Comparison of ENCODE assay signal across 15 cellular contexts in genomic region chr12:14850929-14851663, GRCh38. TPM values are rescaled to one million over a fixed set of nuclear protein-coding genes. Genes with fewer than 3 reads are reported as not detected.
DNase-seq lines count a peak whose midpoint lies in the region; ATAC-seq, FAIRE-seq and TF ChIP-seq lines count a peak whose summit lies in the region.
"Had no signal": no experiment of that assay in that cellular context is flagged by ENCODE, and none has a peak within 500 bp of the region (broad histone marks: within the 10 kb centered on the region; RNA-seq: fewer than 3 reads in every experiment).

No MANE protein-coding gene starts in this region.

- no peaks in the 10 kb centered on the region for H3K36me3 Mint-ChIP-seq in activated T-cell treated with anti-CD3 and anti-CD28 coated beads, Interleukin-2, amount 50 U/mL, for 72 hours (ENCODE audit: insufficient read depth in 2 of 2)
- H3K36me3 Mint-ChIP-seq: brain had no signal

- peak; percentile 92 for ATAC-seq in GM18498 (IDR thresholded peaks at IDR 0.05; ENCODE audit: unreplicated experiment)
- peak; percentile 77 for ATAC-seq in GM19463 (IDR thresholded peaks at IDR 0.05; ENCODE audit: unreplicated experiment)
- ATAC-seq in HG02885 (IDR thresholded peaks at IDR 0.05; ENCODE audit: poor library complexity, unreplicated experiment): peak; percentile 88
- ATAC-seq in activated T-cell treated with anti-CD3 and anti-CD28 coated beads, Interleukin-2, amount 50 U/mL, for 72 hours (replicated peaks in 1 of 2): no peak

- H3K9me3 Mint-ChIP-seq in activated T-cell treated with anti-CD3 and anti-CD28 coated beads, Interleukin-2, amount 50 U/mL, for 72 hours: peaks cover under 1% of the 10 kb centered on the region in 2 donors

- H3K27me3 ChIP-seq in tibial artery: no peaks in the 10 kb centered on the region

- no peak overlapping the region for H3K4me3 Mint-ChIP-seq in activated T-cell treated with anti-CD3 and anti-CD28 coated beads, Interleukin-2, amount 50 U/mL, for 72 hours
- H3K4me3 Mint-ChIP-seq: brain had no signal

- no peaks in the 10 kb centered on the region for H3K9me3 ChIP-seq in tibial artery

- no peak for FAIRE-seq in urothelium cell line (lab: Jason Lieb, UNC)

- DNase-seq in caudate nucleus (lab: John Stamatoyannopoulos, UW) (no peak), hepatic stellate cell (ENCODE audit: low spot score) (no peak), urothelium cell line (ENCODE audit: low spot score) (no peak), tibial artery (no peak)
- DNase-seq in activated T-cell treated with anti-CD3 and anti-CD28 coated beads, Interleukin-2, amount 50 U/mL, for 72 hours: no peak
- DNase-seq: activated CD4-positive, alpha-beta T cell treated with anti-CD3 and anti-CD28 coated beads for 48 hours; head of caudate nucleus; mammary epithelial cell; NCI-H2107; T-helper 1 cell had no signal

- no peak overlapping the region for H3K4me3 ChIP-seq in tibial artery

- intact Hi-C loops in tibial artery (cut with DNase I; ENCODE audit: low total_unique reads): no loop called here

- peaks cover 4% of the 10 kb centered on the region for H3K4me1 Mint-ChIP-seq in activated T-cell treated with anti-CD3 and anti-CD28 coated beads, Interleukin-2, amount 50 U/mL, for 72 hours (ENCODE audit: low read depth)

- TF ChIP-seq CTCF in tibial artery (IDR thresholded peaks at IDR 0.05): no peak

- H3K27ac ChIP-seq in caudate nucleus (ENCODE audit: low read depth, low read length): peak overlapping the region; percentile 18
- peak overlapping the region in 1 of 2 donors; percentile 8 for H3K27ac ChIP-seq in tibial artery

- no peaks in the 10 kb centered on the region for H3K27me3 Mint-ChIP-seq in activated T-cell treated with anti-CD3 and anti-CD28 coated beads, Interleukin-2, amount 50 U/mL, for 72 hours (ENCODE audit: low read depth)
- H3K27me3 Mint-ChIP-seq: brain had no signal

- no peak overlapping the region for H3K27ac Mint-ChIP-seq in activated T-cell treated with anti-CD3 and anti-CD28 coated beads, Interleukin-2, amount 50 U/mL, for 72 hours
- H3K27ac Mint-ChIP-seq: brain had no signal

- H3K4me1 ChIP-seq in tibial artery: peaks cover 0 to 51% (median 22%) of the 10 kb centered on the region in 4 donors

- H3K36me3 ChIP-seq in tibial artery: no peaks in the 10 kb centered on the region

RNA-seq across cellular contexts. Expression of gene ART4, which starts 7.8 kb away (rescaled TPM):
- total RNA-seq in activated T-cell treated with anti-CD3 and anti-CD28 coated beads, Interleukin-2, amount 50 U/mL, for 72 hours: not detected
- total RNA-seq: mammary epithelial cell, osteocyte had no signal

RNA-seq across cellular contexts. Expression of gene MGP, which starts 34.6 kb away (rescaled TPM):
- total RNA-seq in activated T-cell treated with anti-CD3 and anti-CD28 coated beads, Interleukin-2, amount 50 U/mL, for 72 hours: under 1 TPM in 1 of 2 donors, not detected in 1; 0.67 TPM

RNA-seq across cellular contexts. Expression of gene SMCO3, which starts 37.1 kb away (rescaled TPM):
- not detected for total RNA-seq in activated T-cell treated with anti-CD3 and anti-CD28 coated beads, Interleukin-2, amount 50 U/mL, for 72 hours
- total RNA-seq: osteocyte had no signal

RNA-seq across cellular contexts. Expression of gene C12orf60, which starts 47.6 kb away (rescaled TPM):
- 1 to 10 TPM; 2.4 to 5.1 TPM for total RNA-seq in activated T-cell treated with anti-CD3 and anti-CD28 coated beads, Interleukin-2, amount 50 U/mL, for 72 hours

RNA-seq across cellular contexts. Expression of gene WBP11, which starts 47.8 kb away (rescaled TPM):
- 100 to 1,000 TPM; 104 to 111 TPM for total RNA-seq in activated T-cell treated with anti-CD3 and anti-CD28 coated beads, Interleukin-2, amount 50 U/mL, for 72 hours

Comparison
In these comparisons a context has a peak if more than half of its experiments do, and no peak if none do; other contexts are left out.
1. ATAC-seq: peak in GM18498 (single experiment), GM19463 (single experiment) and HG02885 (single experiment); none in activated T-cell treated with anti-CD3 and anti-CD28 coated beads, Interleukin-2, amount 50 U/mL, for 72 hours (0 of 2).